ENCODE assay signal across 1 cellular context in genomic region chr10:97792058-97792721, GRCh38.
TF ChIP-seq lines count a peak whose summit lies in the region.

No MANE protein-coding gene starts in this region.

TF ChIP-seq in HCT116, 20 proteins besides CTCF, POLR2A, EP300 and RAD21 (continued from another document):
- TF ChIP-seq ZBTB33 (IDR thresholded peaks at IDR 0.05; ENCODE audit: extremely low read depth, insufficient replicate concordance, low read length) (no peak), SIN3A (IDR thresholded peaks at IDR 0.05; ENCODE audit: low read depth) (no peak), TCF7L2 (IDR thresholded peaks at IDR 0.05; ENCODE audit: borderline replicate concordance, extremely low read depth, insufficient read depth, insufficient read length) (no peak), JUND (IDR thresholded peaks at IDR 0.05) (no peak), EZH2 (IDR thresholded peaks at IDR 0.05) (no peak), SRF (IDR thresholded peaks at IDR 0.05; ENCODE audit: low read depth) (no peak), REST (IDR thresholded peaks at IDR 0.05; ENCODE audit: low read depth) (no peak), ELF1 (IDR thresholded peaks at IDR 0.05; ENCODE audit: borderline replicate concordance, low read depth) (no peak), MAX (IDR thresholded peaks at IDR 0.05) (no peak), YY1 (IDR thresholded peaks at IDR 0.05; ENCODE audit: extremely low read depth, insufficient replicate concordance, low read depth, low read length) (no peak), EGR1 (IDR thresholded peaks at IDR 0.05; ENCODE audit: low read depth) (no peak), ZNF274 (IDR thresholded peaks at IDR 0.05; ENCODE audit: low read depth, low read length) (no peak), POLR2AphosphoS5 (IDR thresholded peaks at IDR 0.05; ENCODE audit: low read depth, low read length) (no peak)
